ENCODE assay signal across 28 cellular contexts in the genomic region with DNA sequence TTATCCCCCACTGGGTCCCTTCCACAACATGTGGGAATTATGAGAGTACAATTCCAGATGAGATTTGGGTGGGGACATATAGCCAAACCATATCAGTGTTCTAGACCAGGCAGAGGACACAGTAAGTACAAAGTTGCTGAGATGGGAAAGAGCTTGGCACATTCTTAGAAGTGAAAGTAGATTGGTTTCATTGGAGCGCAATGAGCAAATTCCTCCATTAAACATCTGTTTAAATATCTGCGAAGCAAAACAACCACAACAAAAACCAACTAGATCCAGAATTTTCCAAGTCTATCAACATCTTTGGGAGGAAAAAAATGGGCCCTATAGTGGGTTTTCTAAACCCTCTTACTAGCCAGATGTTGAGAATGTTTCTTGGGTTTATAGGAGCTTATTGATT.
"Had no signal": no experiment of that assay in that cellular context is flagged by ENCODE, and none has a peak within 500 bp of the region (broad histone marks: within the 10 kb centered on the region; RNA-seq: fewer than 3 reads in every experiment).

No MANE protein-coding gene starts in this region.

- H3K27ac ChIP-seq: parathyroid adenoma, psoas muscle, spleen, suprapubic skin, tibial artery, upper lobe of right lung had no signal

- H3K27ac Mint-ChIP-seq: activated CD4-positive, alpha-beta memory T cell treated with anti-CD3 and anti-CD28 coated beads for 36 hours; activated CD4-positive, alpha-beta T cell treated with anti-CD3 and anti-CD28 coated beads, Interleukin-2, amount 10 ng/mL, durations not matched to agents 24 days and 14 days; activated naive CD4-positive, alpha-beta T cell treated with anti-CD3 and anti-CD28 coated beads, Interleukin-2, amount 10 ng/mL, durations not matched to agents 7 days and 5 days; activated T-helper 1 cell treated with anti-CD3 and anti-CD28 coated beads, Interleukin-12 subunit alpha, Interleukin-12 subunit beta, Interleukin-2, Interleukin-4 antibody, amounts not matched to agents 30 ng/mL and 10 ng/mL and 1 ng/mL, durations not matched to agents 14 hours and 24 hours and 36 hours; dendritic cell treated with granulocyte-macrophage colony-stimulating factor and Interleukin-4, amounts not matched to agents 40 ng/mL and 50 ng/mL, for 4 days; endodermal cell had no signal

- H3K9ac ChIP-seq: parathyroid adenoma had no signal

- H3K36me3 Mint-ChIP-seq: activated CD4-positive, alpha-beta memory T cell treated with anti-CD3 and anti-CD28 coated beads for 36 hours had no signal

- ATAC-seq: esophagus mucosa, heart right ventricle, left lobe of liver, psoas muscle, upper lobe of right lung had no signal

- H3K4me1 ChIP-seq: parathyroid adenoma had no signal

- H3K9me3 ChIP-seq: heart right ventricle, psoas muscle, spleen, suprapubic skin, tibial artery, upper lobe of right lung had no signal

- H3K27me3 ChIP-seq: heart right ventricle, spleen, suprapubic skin, tibial artery, upper lobe of right lung had no signal

- H3K4me3 Mint-ChIP-seq: activated CD4-positive, alpha-beta memory T cell treated with anti-CD3 and anti-CD28 coated beads for 36 hours; activated CD4-positive, alpha-beta T cell treated with anti-CD3 and anti-CD28 coated beads, Interleukin-2, amount 10 ng/mL, durations not matched to agents 24 days and 14 days; activated naive CD4-positive, alpha-beta T cell treated with anti-CD3 and anti-CD28 coated beads, Interleukin-2, amount 10 ng/mL, durations not matched to agents 7 days and 5 days; activated T-helper 1 cell treated with anti-CD3 and anti-CD28 coated beads, Interleukin-12 subunit alpha, Interleukin-12 subunit beta, Interleukin-2, Interleukin-4 antibody, amounts not matched to agents 30 ng/mL and 10 ng/mL and 1 ng/mL, durations not matched to agents 14 hours and 24 hours and 36 hours; dendritic cell treated with granulocyte-macrophage colony-stimulating factor and Interleukin-4, amounts not matched to agents 40 ng/mL and 50 ng/mL, for 4 days; endodermal cell; neural crest cell had no signal

- H3K36me3 ChIP-seq: heart right ventricle, spleen, suprapubic skin, tibial artery, upper lobe of right lung had no signal

- H3K4me1 Mint-ChIP-seq: neural crest cell had no signal

- H2AFZ ChIP-seq: parathyroid adenoma had no signal

- H3K9me3 Mint-ChIP-seq: activated CD4-positive, alpha-beta memory T cell treated with anti-CD3 and anti-CD28 coated beads for 36 hours; activated naive CD4-positive, alpha-beta T cell treated with anti-CD3 and anti-CD28 coated beads, Interleukin-2, amount 10 ng/mL, durations not matched to agents 7 days and 5 days; endodermal cell had no signal

- H3K4me3 ChIP-seq: heart right ventricle, lung, psoas muscle, spleen, suprapubic skin, tibial artery, upper lobe of right lung had no signal

- DNase-seq: activated CD4-positive, alpha-beta memory T cell treated with anti-CD3 and anti-CD28 coated beads for 36 hours; activated CD4-positive, alpha-beta T cell treated with anti-CD3 and anti-CD28 coated beads, Interleukin-2, amount 10 ng/mL, durations not matched to agents 24 days and 14 days; activated CD4-positive, CD25-positive, alpha-beta regulatory T cell treated with anti-CD3 and anti-CD28 coated beads, Interleukin-2, amount 50 U/mL, for 72 hours; activated CD8-positive, alpha-beta memory T cell treated with anti-CD3 and anti-CD28 coated beads, Interleukin-2, amount 50 U/mL, for 4 hours; activated effector memory CD4-positive, alpha-beta T cell treated with anti-CD3 and anti-CD28 coated beads, Interleukin-2, amount 50 U/mL, for 16 hours; activated naive CD4-positive, alpha-beta T cell treated with anti-CD3 and anti-CD28 coated beads, Interleukin-2, amount 10 ng/mL, durations not matched to agents 7 days and 5 days; activated T-cell treated with anti-CD3 and anti-CD28 coated beads, Interleukin-2, amount 50 U/mL, for 1 hour; amniotic stem cell; caudate nucleus; endodermal cell; foreskin melanocyte; heart right ventricle; kidney glomerular epithelial cell; nucleus accumbens; psoas muscle; spleen; stimulated activated naive CD4-positive, alpha-beta T cell; T-helper 2 cell; tibial artery; upper lobe of right lung had no signal

- H3K79me2 ChIP-seq: parathyroid adenoma had no signal
